2 cellular contexts compared by ENCODE assay signal in the genomic region with DNA sequence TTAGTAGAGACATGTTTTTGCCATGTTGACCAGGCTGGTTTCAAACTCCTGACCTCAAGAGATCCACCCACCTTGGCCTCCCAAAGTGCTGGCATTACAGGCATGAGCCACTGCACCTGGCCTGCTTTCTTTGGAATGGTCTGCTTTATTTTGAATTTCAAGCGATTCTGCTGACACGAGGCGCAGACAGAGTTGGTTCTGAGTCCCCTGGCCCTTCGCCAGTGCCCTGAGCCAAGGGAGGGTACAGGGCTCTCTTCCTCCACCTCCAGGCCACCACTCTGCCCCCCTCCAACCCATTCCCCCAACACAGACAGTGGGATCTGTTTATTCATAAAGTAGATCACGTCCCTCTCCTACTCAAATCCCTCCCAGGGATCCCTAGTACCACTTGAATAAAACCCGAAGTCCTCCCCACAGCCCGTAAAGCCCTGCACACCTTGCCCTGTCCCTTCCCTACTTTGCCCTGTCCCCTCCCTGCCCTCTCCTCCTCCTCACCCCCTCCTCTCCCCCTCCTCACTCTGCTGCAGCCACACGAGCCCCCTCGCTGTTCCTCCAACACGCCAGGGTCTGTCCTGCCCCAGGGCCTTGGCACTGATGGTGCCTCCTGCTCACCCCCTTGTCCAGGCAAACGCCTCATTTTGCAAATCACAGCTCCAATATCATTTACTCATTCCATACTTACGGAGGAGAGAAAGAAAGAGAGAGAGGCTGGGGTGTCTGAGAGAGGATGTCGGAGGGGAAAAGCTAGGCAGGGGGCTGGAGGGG.
TF ChIP-seq lines count a peak whose summit lies in the region.

No MANE protein-coding gene starts in this region.

TF ChIP-seq in A549, 52 proteins besides CTCF, POLR2A, EP300 and RAD21:
- TF ChIP-seq ZC3H11A (IDR thresholded peaks at IDR 0.05) (no peak), ZFP36 (IDR thresholded peaks at IDR 0.05; ENCODE audit: borderline replicate concordance, partially characterized antibody) (no peak), MAFK (IDR thresholded peaks at IDR 0.05; ENCODE audit: partially characterized antibody) (no peak)

TF ChIP-seq in IMR-90, 13 proteins besides CTCF, POLR2A, EP300 and RAD21:
- TF ChIP-seq RFX5 (IDR thresholded peaks at IDR 0.05; ENCODE audit: low read depth, low read length) (no peak), RCOR1 (IDR thresholded peaks at IDR 0.05; ENCODE audit: insufficient replicate concordance, low read length) (no peak), CHD1 (IDR thresholded peaks at IDR 0.05; ENCODE audit: low read depth, low read length) (no peak), SMC3 (IDR thresholded peaks at IDR 0.05; ENCODE audit: low read depth, low read length) (no peak), MAFK (IDR thresholded peaks at IDR 0.05; ENCODE audit: low read depth, low read length) (no peak), BHLHE40 (IDR thresholded peaks at IDR 0.05; ENCODE audit: low read depth, low read length) (no peak)
- TF ChIP-seq, protein P1, sequence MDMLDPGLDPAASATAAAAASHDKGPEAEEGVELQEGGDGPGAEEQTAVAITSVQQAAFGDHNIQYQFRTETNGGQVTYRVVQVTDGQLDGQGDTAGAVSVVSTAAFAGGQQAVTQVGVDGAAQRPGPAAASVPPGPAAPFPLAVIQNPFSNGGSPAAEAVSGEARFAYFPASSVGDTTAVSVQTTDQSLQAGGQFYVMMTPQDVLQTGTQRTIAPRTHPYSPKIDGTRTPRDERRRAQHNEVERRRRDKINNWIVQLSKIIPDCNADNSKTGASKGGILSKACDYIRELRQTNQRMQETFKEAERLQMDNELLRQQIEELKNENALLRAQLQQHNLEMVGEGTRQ (IDR thresholded peaks at IDR 0.05; ENCODE audit: low read depth, low read length), result no peak
TF ChIP-seq in IMR-90: peak in this region for 0.
